ENCODE assay signal across 8 cellular contexts in genomic region chr5:14264605-14265316, GRCh38.
A peak's percentile ranks its signal among the peaks of the same experiment; 100 is the strongest.
DNase-seq lines count a peak whose midpoint lies in the region; ATAC-seq and TF ChIP-seq lines count a peak whose summit lies in the region.

No MANE protein-coding gene starts in this region.

- H3K27ac ChIP-seq in endodermal cell (ENCODE audit: low read depth, low read length): peak overlapping the region; percentile 84

- no peaks in the 10 kb centered on the region for H3K36me3 Mint-ChIP-seq in endodermal cell (ENCODE audit: low read depth)

- H3K36me3 ChIP-seq in endodermal cell (ENCODE audit: control insufficient read depth, insufficient read depth, low read length): no peaks in the 10 kb centered on the region
- H3K36me3 ChIP-seq in mucosa of descending colon (ENCODE audit: low read depth): no peaks in the 10 kb centered on the region

- H3K4me1 ChIP-seq in endodermal cell (ENCODE audit: control insufficient read depth, insufficient read depth, low read length) (peaks cover 25% of the 10 kb centered on the region), mucosa of descending colon (ENCODE audit: low read depth) (peaks cover 20% of the 10 kb centered on the region)

- H3K27ac Mint-ChIP-seq in endodermal cell: peak overlapping the region; percentile 96

- intact Hi-C loops in mucosa of descending colon (cut with DNase I, micrococcal nuclease): loop anchor here in 1 of 2 donors (10.0 kb wide), 1 partner anchor 120 kb away; the partner anchor contains the start of gene TRIO

- no peaks in the 10 kb centered on the region for H3K27me3 ChIP-seq in endodermal cell (ENCODE audit: control insufficient read depth, insufficient read depth, low read length, poor library complexity, severe bottlenecking)

- H3K27me3 Mint-ChIP-seq in endodermal cell (ENCODE audit: insufficient read depth): no peaks in the 10 kb centered on the region

- TF ChIP-seq CTCF in endodermal cell (conservative IDR thresholded peaks at IDR 0.05): no peak
- TF ChIP-seq CTCF in mucosa of descending colon (IDR thresholded peaks at IDR 0.05): no peak

- ATAC-seq in GM19463 (IDR thresholded peaks at IDR 0.05; ENCODE audit: unreplicated experiment) (peak; percentile 80), HG03571 (IDR thresholded peaks at IDR 0.05; ENCODE audit: unreplicated experiment) (peak; percentile 75), mucosa of descending colon (peak; percentile 98)

- H3K4me3 Mint-ChIP-seq in endodermal cell: peak overlapping the region; percentile 47

- WGBS in endodermal cell (ENCODE audit: insufficient coverage in 1 of 2, insufficient read length in 1 of 2), 2 experiments: 8 to 15% methylated on average over 12 to 26 of the region's 26 CpGs

- peak overlapping the region; percentile 71 for H3K4me3 ChIP-seq in endodermal cell (ENCODE audit: low read length)
- no peak overlapping the region for H3K4me3 ChIP-seq in mucosa of descending colon

- H3K9me3 Mint-ChIP-seq in endodermal cell: no peaks in the 10 kb centered on the region

- DNase-seq in COLO829 (ENCODE audit: low spot score) (peak; percentile 90), NCI-H774 (lab: John Stamatoyannopoulos, UW) (peak; percentile 96), endodermal cell (peak; percentile 96), mucosa of descending colon (peak; percentile 94 to 96 (median 96))
- DNase-seq in activated CD8-positive, alpha-beta memory T cell treated with anti-CD3 and anti-CD28 coated beads, Interleukin-2, amount 50 U/mL, for 24 hours (ENCODE audit: extremely low read depth): peak; percentile 27
- peak; percentile 40 to 61 for DNase-seq in stimulated activated CD8-positive, alpha-beta memory T cell treated with anti-CD3 and anti-CD28 coated beads, Interleukin-4, amount 100 ng/mL, for 4 hours (ENCODE audit: low read depth in 2 of 2, low spot score in 1 of 2)

- H3K9ac ChIP-seq in endodermal cell (ENCODE audit: extremely low read depth, low read length, poor library complexity, severe bottlenecking): peak overlapping the region; percentile 59

- H3K9me3 ChIP-seq in endodermal cell (ENCODE audit: control insufficient read depth, low read length) (no peaks in the 10 kb centered on the region), mucosa of descending colon (no peaks in the 10 kb centered on the region)

- H3K4me1 Mint-ChIP-seq in endodermal cell: peaks cover 67% of the 10 kb centered on the region

Comparison
In these comparisons a context has a peak if more than half of its experiments do, and no peak if none do; other contexts are left out.
1. DNase-seq: peak in every context shown above with its lines; median percentile 96 in NCI-H774; 96 in endodermal cell; 96 in mucosa of descending colon; 90 in COLO829; 50 in stimulated activated CD8-positive, alpha-beta memory T cell treated with anti-CD3 and anti-CD28 coated beads, Interleukin-4, amount 100 ng/mL, for 4 hours; 27 in activated CD8-positive, alpha-beta memory T cell treated with anti-CD3 and anti-CD28 coated beads, Interleukin-2, amount 50 U/mL, for 24 hours.